9 cellular contexts compared by ENCODE assay signal in the genomic region with DNA sequence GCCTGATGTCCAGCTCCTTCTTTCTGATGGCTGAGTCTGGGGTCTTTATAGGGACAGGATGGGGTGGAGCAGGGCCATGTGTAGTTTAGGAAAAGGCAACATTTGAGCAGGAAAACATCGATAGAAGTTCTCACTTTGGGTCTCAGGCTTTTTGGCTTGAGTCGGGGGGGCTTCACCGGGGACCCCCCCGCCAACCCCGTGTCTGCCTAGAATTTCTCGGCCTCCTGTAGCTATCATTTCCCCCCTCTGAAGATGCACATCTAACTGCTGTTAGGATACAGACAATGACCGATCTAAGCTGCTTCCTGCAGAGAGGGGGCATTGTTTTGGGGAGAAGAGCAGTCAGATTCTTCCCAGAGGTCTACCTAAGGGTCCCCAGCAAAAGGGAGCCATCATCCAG.
"Had no signal": no experiment of that assay in that cellular context is flagged by ENCODE, and none has a peak within 500 bp of the region (broad histone marks: within the 10 kb centered on the region; RNA-seq: fewer than 3 reads in every experiment).

No MANE protein-coding gene starts in this region.

- H3K4me3 ChIP-seq: GM23248 had no signal

- H3K4me2 ChIP-seq: KMS-11 had no signal

- H3K9ac ChIP-seq: GM23248, KMS-11 had no signal

- H3K27ac Mint-ChIP-seq: H9, IgD-negative memory B cell had no signal

- H3K4me3 Mint-ChIP-seq: H9 had no signal

- H3K9me3 Mint-ChIP-seq: H9, IgD-negative memory B cell had no signal

- ATAC-seq: HepG2 had no signal

- H3K36me3 Mint-ChIP-seq: IgD-negative memory B cell had no signal

- H3K27ac ChIP-seq: GM23248, HL-60, KMS-11 had no signal

- DNase-seq: GM23248, GOT3, H9, HCEC 1CT, KBM-7 had no signal
